ENCODE assay signal across 14 cellular contexts in genomic region chr1:226728448-226728847, GRCh38. TPM values are rescaled to one million over a fixed set of nuclear protein-coding genes. Genes with fewer than 3 reads are reported as not detected.
DNase-seq lines count a peak whose midpoint lies in the region; ATAC-seq and TF ChIP-seq lines count a peak whose summit lies in the region.
"Had no signal": no experiment of that assay in that cellular context is flagged by ENCODE, and none has a peak within 500 bp of the region (broad histone marks: within the 10 kb centered on the region; RNA-seq: fewer than 3 reads in every experiment).

No MANE protein-coding gene starts in this region.

- DNase-seq in activated naive CD4-positive, alpha-beta T cell treated with anti-CD3 and anti-CD28 coated beads, Interleukin-2, amount 10 ng/mL, durations not matched to agents 7 days and 5 days: no peak
- no peak for DNase-seq in activated naive CD4-positive, alpha-beta T cell treated with anti-CD3 and anti-CD28 coated beads, Interleukin-2, amount 50 U/mL, for 16 hours
- DNase-seq in medulla oblongata (ENCODE audit: extremely low spot score): peak; percentile 26
- no peak for DNase-seq in type B pancreatic cell (ENCODE audit: extremely low spot score, unreplicated experiment)
- no peak for DNase-seq in NCI-H2081 (lab: John Stamatoyannopoulos, UW)
- no peak for DNase-seq in MG63
- DNase-seq: central memory CD4-positive, alpha-beta T cell; DMS79; hippocampal formation; NCI-H2029; NCI-H82; SHP77 had no signal

- H3K27me3 Mint-ChIP-seq in activated naive CD4-positive, alpha-beta T cell treated with anti-CD3 and anti-CD28 coated beads, Interleukin-2, amount 10 ng/mL, durations not matched to agents 7 days and 5 days: no peaks in the 10 kb centered on the region
- no peaks in the 10 kb centered on the region for H3K27me3 Mint-ChIP-seq in activated T-helper 17 cell treated with anti-CD3 and anti-CD28 coated beads, Interleukin-2, amount 50 U/mL, for 72 hours
- H3K27me3 Mint-ChIP-seq in type B pancreatic cell: no peaks in the 10 kb centered on the region

- TF ChIP-seq CTCF in type B pancreatic cell (conservative IDR thresholded peaks at IDR 0.05): no peak

- ATAC-seq in activated T-helper 17 cell treated with anti-CD3 and anti-CD28 coated beads, Interleukin-2, amount 50 U/mL, for 72 hours (replicated peaks): peak; percentile 36
- no peak for ATAC-seq in GM19023 (IDR thresholded peaks at IDR 0.05; ENCODE audit: unreplicated experiment)

- H3K9me3 ChIP-seq in MG63: no peaks in the 10 kb centered on the region

- H3K9me3 Mint-ChIP-seq in activated naive CD4-positive, alpha-beta T cell treated with anti-CD3 and anti-CD28 coated beads, Interleukin-2, amount 10 ng/mL, durations not matched to agents 7 days and 5 days: no peaks in the 10 kb centered on the region
- H3K9me3 Mint-ChIP-seq in activated T-helper 17 cell treated with anti-CD3 and anti-CD28 coated beads, Interleukin-2, amount 50 U/mL, for 72 hours: no peaks in the 10 kb centered on the region
- H3K9me3 Mint-ChIP-seq in type B pancreatic cell: no peaks in the 10 kb centered on the region

- peaks cover 97% of the 10 kb centered on the region for H3K4me1 Mint-ChIP-seq in activated naive CD4-positive, alpha-beta T cell treated with anti-CD3 and anti-CD28 coated beads, Interleukin-2, amount 10 ng/mL, durations not matched to agents 7 days and 5 days
- peaks cover 72% of the 10 kb centered on the region for H3K4me1 Mint-ChIP-seq in activated T-helper 17 cell treated with anti-CD3 and anti-CD28 coated beads, Interleukin-2, amount 50 U/mL, for 72 hours
- peaks cover 56% of the 10 kb centered on the region for H3K4me1 Mint-ChIP-seq in type B pancreatic cell (ENCODE audit: unreplicated experiment)

- H3K27ac Mint-ChIP-seq in activated naive CD4-positive, alpha-beta T cell treated with anti-CD3 and anti-CD28 coated beads, Interleukin-2, amount 10 ng/mL, durations not matched to agents 7 days and 5 days: peak overlapping the region; percentile 83
- H3K27ac Mint-ChIP-seq in activated T-helper 17 cell treated with anti-CD3 and anti-CD28 coated beads, Interleukin-2, amount 50 U/mL, for 72 hours: peak overlapping the region; percentile 92
- peak overlapping the region; percentile 88 for H3K27ac Mint-ChIP-seq in type B pancreatic cell

- no peak overlapping the region for H3K4me3 ChIP-seq in MG63

- H3K36me3 ChIP-seq in MG63: peaks cover 10% of the 10 kb centered on the region

- no peaks in the 10 kb centered on the region for H3K27me3 ChIP-seq in MG63

- CTCF ChIA-PET in activated naive CD4-positive, alpha-beta T cell treated with anti-CD3 and anti-CD28 coated beads, Interleukin-2, amount 10 ng/mL, durations not matched to agents 7 days and 5 days (lab: Charles Lee): interaction anchor here (0.8 to 1.3 kb wide), 3 partner anchors 17 to 84 kb away, joined by 3 to 4 read pairs (median 3); no protein-coding TSS in a partner anchor

- peak overlapping the region; percentile 76 for H3K4me3 Mint-ChIP-seq in activated naive CD4-positive, alpha-beta T cell treated with anti-CD3 and anti-CD28 coated beads, Interleukin-2, amount 10 ng/mL, durations not matched to agents 7 days and 5 days
- H3K4me3 Mint-ChIP-seq in activated T-helper 17 cell treated with anti-CD3 and anti-CD28 coated beads, Interleukin-2, amount 50 U/mL, for 72 hours: peak overlapping the region; percentile 83
- H3K4me3 Mint-ChIP-seq in type B pancreatic cell: peak overlapping the region; percentile 62

- peaks cover 81% of the 10 kb centered on the region for H3K36me3 Mint-ChIP-seq in activated naive CD4-positive, alpha-beta T cell treated with anti-CD3 and anti-CD28 coated beads, Interleukin-2, amount 10 ng/mL, durations not matched to agents 7 days and 5 days
- H3K36me3 Mint-ChIP-seq in activated T-helper 17 cell treated with anti-CD3 and anti-CD28 coated beads, Interleukin-2, amount 50 U/mL, for 72 hours (ENCODE audit: low read depth): peaks cover 95% of the 10 kb centered on the region
- peaks cover 34% of the 10 kb centered on the region for H3K36me3 Mint-ChIP-seq in type B pancreatic cell

RNA-seq across cellular contexts. Expression of gene ITPKB, which starts 10.6 kb away (rescaled TPM):
- total RNA-seq in activated T-helper 17 cell treated with anti-CD3 and anti-CD28 coated beads, Interleukin-2, amount 50 U/mL, for 72 hours: 10 to 100 TPM; 30.1 to 39.2 TPM
- 24.5 and 31.4 TPM in 2 replicates for total RNA-seq in type B pancreatic cell (ENCODE audit: low replicate concordance)
- 14.7 and 19.0 TPM in 2 replicates for total RNA-seq in MG63 (2014; rRNA removed; shearing (Covaris generic); ENCODE audit: low replicate concordance)
